Comparison of ENCODE assay signal across 3 cellular contexts in genomic region chr15:89345245-89345644, GRCh38.
TF ChIP-seq lines count a peak whose summit lies in the region.

No MANE protein-coding gene starts in this region.

TF ChIP-seq in HepG2, 621 proteins besides CTCF, POLR2A, EP300 and RAD21:
- TF ChIP-seq MAFK (conservative IDR thresholded peaks at IDR 0.05 in 1 of 2, IDR thresholded peaks at IDR 0.05 in 1 of 2; ENCODE audit: low read length in 2 of 2) (peak; percentile 54 to 77; a peak in 3 of 4 replicates), MAFF (IDR thresholded peaks at IDR 0.05; ENCODE audit: low read depth, low read length) (peak; percentile 67), MATR3 (CRISPR knock-in tag; IDR thresholded peaks at IDR 0.05) (no peak)
TF ChIP-seq in HepG2: peak in this region for 2.

TF ChIP-seq in IMR-90, 13 proteins besides CTCF, POLR2A, EP300 and RAD21:
- TF ChIP-seq NFE2L2 (IDR thresholded peaks at IDR 0.05; ENCODE audit: low read depth, low read length) (no peak), MAFK (IDR thresholded peaks at IDR 0.05; ENCODE audit: low read depth, low read length) (0 out of 2 replicates have a peak, but pooled peaks have one; percentile 12)

TF ChIP-seq in K562, 482 proteins besides CTCF, POLR2A, EP300 and RAD21:
- TF ChIP-seq ZNF316 (IDR thresholded peaks at IDR 0.05) = peak; percentile 68
- no peak for TF ChIP-seq ZSCAN29 (IDR thresholded peaks at IDR 0.05)
- no peak for TF ChIP-seq DACH1 (IDR thresholded peaks at IDR 0.05; ENCODE audit: partially characterized antibody)
- peak; percentile 4; the same call in 1 of the 2 replicates for TF ChIP-seq MAFF (IDR thresholded peaks at IDR 0.05; ENCODE audit: low read length)
- TF ChIP-seq C11orf30 (IDR thresholded peaks at IDR 0.05; ENCODE audit: low read depth) = peak; percentile 31; the same call in 1 of the 2 replicates
- peak; percentile 53 for TF ChIP-seq MAFG (tag; conservative IDR thresholded peaks at IDR 0.05)
